8 cellular contexts compared by ENCODE assay signal in genomic region chr7:107879400-107880035, GRCh38. TPM values are rescaled to one million over a fixed set of nuclear protein-coding genes. Genes with fewer than 3 reads are reported as not detected.
DNase-seq lines count a peak whose midpoint lies in the region; ATAC-seq, FAIRE-seq and TF ChIP-seq lines count a peak whose summit lies in the region.

No MANE protein-coding gene starts in this region.

- no peaks in the 10 kb centered on the region for H3K27me3 ChIP-seq in lower lobe of right lung (ENCODE audit: low read depth)

- peak; percentile 72 for TF ChIP-seq CTCF in lower lobe of right lung (IDR thresholded peaks at IDR 0.05)

- H3K9me3 ChIP-seq in lower lobe of right lung, result no peaks in the 10 kb centered on the region

- H3K27ac ChIP-seq in lower lobe of right lung, result no peak overlapping the region

- no peak for DNase-seq in Right ventricle myocardium inferior (ENCODE audit: missing footprints)
- DNase-seq in cardiac septum (ENCODE audit: low spot score), result no peak
- DNase-seq in HCEC 1CT, result peak; percentile 61
- DNase-seq in MV-4-11 (lab: John Stamatoyannopoulos, UW), result peak; percentile 39
- DNase-seq in dedifferentiated amniotic fluid mesenchymal stem cell (ENCODE audit: extremely low spot score), result peak; percentile 54
- no peak for DNase-seq in lower lobe of right lung
- peak; percentile 62 for DNase-seq in urothelium cell line (ENCODE audit: low spot score)

- no peak overlapping the region for H3K4me3 ChIP-seq in lower lobe of right lung

- peak; percentile 48 for FAIRE-seq in urothelium cell line (lab: Jason Lieb, UNC)

- ATAC-seq in Right ventricle myocardium inferior, result peak; percentile 64
- ATAC-seq in SK-N-SH treated with all-trans-retinoic acid at 6 μM for 48 hours, result peak; percentile 95
- ATAC-seq in lower lobe of right lung, result peak; percentile 80 to 83

- H3K4me1 ChIP-seq in lower lobe of right lung, result peaks cover 26% of the 10 kb centered on the region

- H3K36me3 ChIP-seq in lower lobe of right lung, result no peaks in the 10 kb centered on the region

- intact Hi-C loops in Right ventricle myocardium inferior (cut with DNase I) (loop anchor here (2.0 to 10.0 kb wide), 3 partner anchors 267 to 675 kb away; no protein-coding TSS in a partner anchor), cardiac septum (cut with DNase I) (loop anchor here (5.0 kb wide), 3 partner anchors 137 to 677 kb away; partner anchors contain the start of gene CBLL1), lower lobe of right lung (cut with DNase I) (loop anchor here (10.0 kb wide), 1 partner anchor 135 kb away; the partner anchor contains the start of gene CBLL1)

TF ChIP-seq in SK-N-SH treated with all-trans-retinoic acid at 6 μM for 48 hours, 23 proteins besides CTCF, POLR2A, EP300 and RAD21:
- TF ChIP-seq CSDC2 (CRISPR knock-in tag; IDR thresholded peaks at IDR 0.05) (no peak), ZFP3 (CRISPR knock-in tag; IDR thresholded peaks at IDR 0.05) (peak; percentile 43; the same call in 1 of the 2 replicates), SNAI2 (CRISPR knock-in tag; IDR thresholded peaks at IDR 0.05) (no peak), ZC3H10 (CRISPR knock-in tag; IDR thresholded peaks at IDR 0.05) (0 out of 2 replicates have a peak, but pooled peaks have one; percentile 49), ZNF70 (CRISPR knock-in tag; IDR thresholded peaks at IDR 0.05) (no peak)
TF ChIP-seq in SK-N-SH treated with all-trans-retinoic acid at 6 μM for 48 hours: peak in this region for 2.

RNA-seq across cellular contexts. Expression of gene DLD, which starts 11.5 kb away (rescaled TPM):
- total RNA-seq in Right ventricle myocardium inferior (288 TPM), cardiac septum (299 TPM), lower lobe of right lung (64.1 TPM)

Comparison
In these comparisons a context has a peak if more than half of its experiments do, and no peak if none do; other contexts are left out.
1. DNase-seq: peak in HCEC 1CT (single experiment), MV-4-11 (single experiment), dedifferentiated amniotic fluid mesenchymal stem cell (single experiment) and urothelium cell line (single experiment); none in Right ventricle myocardium inferior (single experiment), cardiac septum (single experiment) and lower lobe of right lung (single experiment).
2. Peak in every context shown above with its lines, with median percentiles within 50 percentile points of each other: ATAC-seq.